In the genomic region with DNA sequence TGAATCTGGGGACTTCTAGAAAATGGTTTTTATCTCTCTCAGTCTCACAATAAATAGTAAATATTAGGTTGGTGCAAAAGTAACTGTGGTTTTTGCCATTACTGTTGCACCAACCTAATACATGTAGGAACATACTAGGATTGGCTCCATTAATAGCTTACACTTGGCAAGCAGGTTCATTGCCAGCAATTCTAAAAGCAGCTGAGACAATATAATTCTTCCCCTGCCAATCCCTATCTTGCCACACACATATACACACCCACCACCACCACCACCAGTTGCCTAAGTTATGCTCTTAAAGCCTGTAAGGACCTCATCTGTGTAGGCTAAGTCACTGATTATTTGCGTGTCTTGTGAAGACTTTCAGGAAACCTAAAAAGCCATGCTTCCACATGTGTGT, we compare ENCODE assay signal across 20 cellular contexts.
"Had no signal": no experiment of that assay in that cellular context is flagged by ENCODE, and none has a peak within 500 bp of the region (broad histone marks: within the 10 kb centered on the region; RNA-seq: fewer than 3 reads in every experiment).

No MANE protein-coding gene starts in this region.

- ATAC-seq: SK-N-SH treated with all-trans-retinoic acid at 6 μM for 48 hours had no signal

- DNase-seq: KBM-7, MV-4-11, NCI-H1048, NCI-H1105, NCI-H1417, NCI-H146, NCI-H1694 treated with DMSO at 0.1 percent for 48 hours, NCI-H1930, NCI-H2081, NCI-H2171, NCI-H226, NCI-H446, NCI-H510A treated with DMSO at 0.1 percent for 48 hours, NCI-H526, NCI-H82, RPMI8226, SHP77 treated with DMSO at 0.1 percent for 48 hours, SJCRH30 had no signal

- H3K27me3 ChIP-seq: SJCRH30 had no signal

- H3K36me3 ChIP-seq: SJCRH30 had no signal

- H3K27ac ChIP-seq: SJCRH30 had no signal

- H3K9me3 ChIP-seq: SJCRH30 had no signal

- FAIRE-seq: RCC 7860 had no signal

- H3K4me3 ChIP-seq: SJCRH30 had no signal

- H3K4me1 ChIP-seq: SJCRH30 had no signal
